In genomic region chr15:22497200-22497599, GRCh38 we compare ENCODE assay signal across 6 cellular contexts. TPM values are rescaled to one million over a fixed set of nuclear protein-coding genes. Genes with fewer than 3 reads are reported as not detected.
"Had no signal": no experiment of that assay in that cellular context is flagged by ENCODE, and none has a peak within 500 bp of the region (broad histone marks: within the 10 kb centered on the region; RNA-seq: fewer than 3 reads in every experiment).

No MANE protein-coding gene starts in this region.

RNA-seq across cellular contexts. Expression of gene GOLGA6L22, which starts 38.5 kb away (rescaled TPM):
- total RNA-seq: GM23248, H1, H4, H7, H9, HFFc6 had no signal
- polyA plus RNA-seq: GM23248, H1 had no signal
